In genomic region chr2:55247025-55247424, GRCh38 we compare ENCODE assay signal across 16 cellular contexts. TPM values are rescaled to one million over a fixed set of nuclear protein-coding genes. Genes with fewer than 3 reads are reported as not detected.
DNase-seq lines count a peak whose midpoint lies in the region; ATAC-seq, FAIRE-seq and TF ChIP-seq lines count a peak whose summit lies in the region.
"Had no signal": no experiment of that assay in that cellular context is flagged by ENCODE, and none has a peak within 500 bp of the region (broad histone marks: within the 10 kb centered on the region; RNA-seq: fewer than 3 reads in every experiment).

No MANE protein-coding gene starts in this region.

- H3K27me3 ChIP-seq in Caco-2 (replicated peaks; ENCODE audit: control insufficient read depth, insufficient read depth, low read length) (no peaks in the 10 kb centered on the region), neural progenitor cell (no peaks in the 10 kb centered on the region), pancreas (no peaks in the 10 kb centered on the region), ascending aorta (no peaks in the 10 kb centered on the region)

- H3K4me1 ChIP-seq in Caco-2 (peaks cover 12% of the 10 kb centered on the region), neural progenitor cell (no peaks in the 10 kb centered on the region), pancreas (no peaks in the 10 kb centered on the region), ascending aorta (no peaks in the 10 kb centered on the region)
- H3K4me1 ChIP-seq: A549 had no signal

- no peak for ATAC-seq in pancreas
- ATAC-seq: A549; CD8-positive, alpha-beta T cell; GM12878; GM23338 had no signal

- peaks cover 20% of the 10 kb centered on the region for H3K4me1 Mint-ChIP-seq in Caco-2 (ENCODE audit: low read depth, unreplicated experiment)
- H3K4me1 Mint-ChIP-seq in neural progenitor cell: no peaks in the 10 kb centered on the region
- H3K4me1 Mint-ChIP-seq: CD14-positive monocyte, GM23338 had no signal

- no peaks in the 10 kb centered on the region for H4K20me1 ChIP-seq in neural progenitor cell (ENCODE audit: low read depth)

- no peaks in the 10 kb centered on the region for H3K9me3 Mint-ChIP-seq in Caco-2 (ENCODE audit: unreplicated experiment)
- H3K9me3 Mint-ChIP-seq in neural progenitor cell: no peaks in the 10 kb centered on the region
- H3K9me3 Mint-ChIP-seq: CD14-positive monocyte; CD8-positive, alpha-beta T cell; GM23338; IgD-negative memory B cell had no signal

- DNase-seq in Caco-2 (peak; percentile 62 to 66), DMS79 (lab: John Stamatoyannopoulos, UW) (peak; percentile 83), amniotic epithelial cell (ENCODE audit: low read depth) (peak; percentile 26), neural progenitor cell (ENCODE audit: low spot score) (no peak), NCI-H82 treated with DMSO at 0.1 percent for 48 hours (lab: John Stamatoyannopoulos, UW; ENCODE audit: unreplicated experiment) (no peak), pancreas (no peak), ascending aorta (ENCODE audit: low spot score in 2 of 2) (no peak)
- DNase-seq: CD8-positive, alpha-beta T cell; DMS53; H7 had no signal

- BruUV-seq in Caco-2 (replicated peaks; lab: Mats Ljungman, UMichigan): no TSS peak

- no peak for FAIRE-seq in pancreas (lab: Jason Lieb, UNC)
- FAIRE-seq: GM12878, GM18507 had no signal

- no peaks in the 10 kb centered on the region for H3F3A ChIP-seq in neural progenitor cell (ENCODE audit: low read depth)

- 72 to 73% methylated on average over 5 of the region's 5 CpGs for WGBS in pancreas, 2 donors

- H3K9ac ChIP-seq in neural progenitor cell: peak overlapping the region; percentile 25

- POLR2A ChIA-PET in Caco-2 (lab: Charles Lee): no interaction called here

- H2AFZ ChIP-seq in neural progenitor cell (replicated peaks): no peak overlapping the region
- H2AFZ ChIP-seq: GM23338 had no signal

- no peaks in the 10 kb centered on the region for H3K9me3 ChIP-seq in Caco-2
- H3K9me3 ChIP-seq in neural progenitor cell (ENCODE audit: low read depth): no peaks in the 10 kb centered on the region
- no peaks in the 10 kb centered on the region for H3K9me3 ChIP-seq in pancreas
- H3K9me3 ChIP-seq in ascending aorta: no peaks in the 10 kb centered on the region
- H3K9me3 ChIP-seq: A549 had no signal

- TF ChIP-seq CTCF in Caco-2 (IDR thresholded peaks at IDR 0.05; ENCODE audit: insufficient read depth in 1 of 2, low read depth in 1 of 2, low read length in 1 of 2, severe bottlenecking in 1 of 2, unreplicated experiment in 1 of 2) (no peak), neural progenitor cell (IDR thresholded peaks at IDR 0.05) (no peak), pancreas (IDR thresholded peaks at IDR 0.05) (no peak), ascending aorta (IDR thresholded peaks at IDR 0.05) (no peak)

- H3K27ac ChIP-seq in neural progenitor cell: no peak overlapping the region
- H3K27ac ChIP-seq in pancreas: no peak overlapping the region
- no peak overlapping the region for H3K27ac ChIP-seq in ascending aorta
- H3K27ac ChIP-seq: A549 had no signal

- H3K4me3 Mint-ChIP-seq in Caco-2 (ENCODE audit: unreplicated experiment) (no peak overlapping the region), neural progenitor cell (no peak overlapping the region)
- H3K4me3 Mint-ChIP-seq: CD14-positive monocyte; CD8-positive, alpha-beta T cell; GM23338; IgD-negative memory B cell had no signal

- no peaks in the 10 kb centered on the region for H3K79me2 ChIP-seq in neural progenitor cell (ENCODE audit: low read depth)

- H3K4me3 ChIP-seq in Caco-2 (ENCODE audit: low read depth, low read length) (no peak overlapping the region), neural progenitor cell (no peak overlapping the region), pancreas (no peak overlapping the region), ascending aorta (no peak overlapping the region)
- H3K4me3 ChIP-seq: A549, GM12878, GM23338 had no signal

- H3K36me3 ChIP-seq in Caco-2 (ENCODE audit: control insufficient read depth, insufficient read depth, low read length) (no peaks in the 10 kb centered on the region; the same call in none of the 2 replicates), neural progenitor cell (no peaks in the 10 kb centered on the region), pancreas (peaks cover 0 to 41% (median 9%) of the 10 kb centered on the region in 3 donors), ascending aorta (peaks cover 32 to 47% of the 10 kb centered on the region in 2 donors)

- CTCF ChIA-PET in Caco-2 (lab: Charles Lee): interaction anchor here (0.7 kb wide), 1 partner anchor 605 kb away, joined by 3 read pairs; no protein-coding TSS in a partner anchor

- intact Hi-C loops in Caco-2 (cut with micrococcal nuclease; ENCODE audit: unreplicated experiment) (loop anchor here (1.0 kb wide), 2 partner anchors 21 to 29 kb away; no protein-coding TSS in a partner anchor), pancreas (cut with DNase I) (no loop called here), ascending aorta (cut with DNase I) (no loop called here)

- peaks cover 28% of the 10 kb centered on the region for H3K36me3 Mint-ChIP-seq in Caco-2 (ENCODE audit: insufficient read depth, unreplicated experiment)
- H3K36me3 Mint-ChIP-seq in neural progenitor cell: peaks cover 3% of the 10 kb centered on the region

- no peaks in the 10 kb centered on the region for H3K27me3 Mint-ChIP-seq in Caco-2 (ENCODE audit: insufficient read depth, unreplicated experiment)
- peaks cover 2% of the 10 kb centered on the region for H3K27me3 Mint-ChIP-seq in neural progenitor cell (ENCODE audit: insufficient read depth, low read depth)
- H3K27me3 Mint-ChIP-seq: IgD-negative memory B cell had no signal

- no peak overlapping the region for H3K4me2 ChIP-seq in neural progenitor cell
- H3K4me2 ChIP-seq: A549, GM23338 had no signal

- H3K27ac Mint-ChIP-seq in Caco-2 (ENCODE audit: unreplicated experiment) (peak overlapping the region; percentile 2), neural progenitor cell (no peak overlapping the region)
- H3K27ac Mint-ChIP-seq: CD14-positive monocyte; CD8-positive, alpha-beta T cell; GM23338 had no signal

RNA-seq across cellular contexts. Expression of gene RPS27A, which starts 14.5 kb away (rescaled TPM):
- 1,305 and 1,418 TPM in 2 replicates for total RNA-seq in Caco-2 (2022)
- total RNA-seq in neural progenitor cell (ENCODE audit: low replicate concordance): 2,670 and 2,741 TPM in 2 replicates
- total RNA-seq in pancreas: 100 to 1,000 TPM; 501 to 776 (median 622) TPM
- polyA plus RNA-seq in pancreas: 1,000 to 10,000 TPM in 1 of 2 donors, 100 to 1,000 TPM in 1; 587 to 1,369 TPM
- 262 TPM for total RNA-seq in ascending aorta

RNA-seq across cellular contexts. Expression of gene CLHC1, which starts 14.9 kb away (rescaled TPM):
- total RNA-seq in Caco-2 (2022): 12.6 and 13.4 TPM in 2 replicates
- 23.2 and 24.6 TPM in 2 replicates for total RNA-seq in neural progenitor cell (ENCODE audit: low replicate concordance)
- 1 to 10 TPM; 2.9 to 10.0 (median 6.0) TPM for total RNA-seq in pancreas
- polyA plus RNA-seq in pancreas: 10 to 100 TPM in 1 of 2 donors, 1 to 10 TPM in 1; 8.1 to 20.0 TPM
- not detected for total RNA-seq in ascending aorta

RNA-seq across cellular contexts. Expression of gene MTIF2, which starts 22.0 kb away (rescaled TPM):
- total RNA-seq in Caco-2 (2022): 37.6 and 42.7 TPM in 2 replicates
- total RNA-seq in neural progenitor cell (ENCODE audit: low replicate concordance): 34.1 and 39.2 TPM in 2 replicates
- total RNA-seq in pancreas: 10 to 100 TPM; 13.6 to 22.9 (median 16.7) TPM
- polyA plus RNA-seq in pancreas: 10 to 100 TPM; 16.2 to 20.6 TPM
- total RNA-seq in ascending aorta: 15.2 TPM

Comparison
In these comparisons a context has a peak if more than half of its experiments do, and no peak if none do; other contexts are left out.
1. DNase-seq: peak in Caco-2 (2 of 2), DMS79 (single experiment) and amniotic epithelial cell (single experiment); none in neural progenitor cell (single experiment), NCI-H82 treated with DMSO at 0.1 percent for 48 hours (single experiment), pancreas (0 of 6) and ascending aorta (0 of 2).